ENCODE assay signal across 21 cellular contexts in the genomic region with DNA sequence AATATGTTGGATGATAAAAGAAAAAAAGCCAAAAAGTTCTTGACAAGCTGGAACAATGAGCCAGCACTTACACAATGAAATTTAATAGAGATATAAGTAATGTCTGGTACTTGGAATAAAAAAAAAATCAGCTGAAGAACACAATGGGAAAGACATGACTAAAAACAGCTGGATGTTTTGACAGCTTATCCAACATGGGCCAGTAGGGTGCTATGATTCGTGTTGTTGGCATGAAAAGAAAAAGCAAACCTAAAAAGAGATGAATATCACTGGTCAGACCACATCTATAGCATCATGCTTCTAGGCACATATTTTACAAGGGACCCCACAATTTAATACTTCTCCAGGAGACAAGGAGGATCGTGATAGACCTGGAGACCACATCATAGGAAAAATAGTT.
DNase-seq lines count a peak whose midpoint lies in the region; ATAC-seq and TF ChIP-seq lines count a peak whose summit lies in the region.
"Had no signal": no experiment of that assay in that cellular context is flagged by ENCODE, and none has a peak within 500 bp of the region (broad histone marks: within the 10 kb centered on the region; RNA-seq: fewer than 3 reads in every experiment).

No MANE protein-coding gene starts in this region.

- H2AFZ ChIP-seq in IMR-90 (replicated peaks; ENCODE audit: low read length, poor library complexity) (no peak overlapping the region), smooth muscle cell (ENCODE audit: low read depth) (no peak overlapping the region)
- H2AFZ ChIP-seq: GM23338 had no signal

- H4K20me1 ChIP-seq in IMR-90 (ENCODE audit: insufficient read depth, low read length) (no peaks in the 10 kb centered on the region), smooth muscle cell (ENCODE audit: low read depth) (no peaks in the 10 kb centered on the region)

- dilution Hi-C loops in IMR-90 (cut with HindIII; ENCODE audit: low sequenced_read_pairs, unreplicated experiment) = no loop called here

- H4K8ac ChIP-seq in IMR-90 (ENCODE audit: low read depth in 2 of 2, low read length in 2 of 2) = no peak overlapping the region

- H3K9me1 ChIP-seq in IMR-90 (ENCODE audit: insufficient read depth, low read length) = no peaks in the 10 kb centered on the region; the same call in 1 of the 2 replicates

- no CpG with 5 or more reads among the region's 2 CpGs for WGBS in IMR-90 (ENCODE audit: extremely low coverage in 2 of 2, insufficient read length in 1 of 2), 2 experiments
- 62% methylated on average over 2 of the region's 2 CpGs for WGBS in smooth muscle cell (ENCODE audit: low lambda C conversion rate)
- WGBS in psoas muscle, 3 donors = 43 to 59% (median 58%) methylated on average over 2 of the region's 2 CpGs

- DNase-seq in IMR-90 (peak; percentile 48), astrocyte of the hippocampus (ENCODE audit: low read depth, low spot score) (peak; percentile 16), fibroblast of the conjunctiva (ENCODE audit: low read depth) (peak; percentile 33), smooth muscle cell (lab: John Stamatoyannopoulos, UW; ENCODE audit: unreplicated experiment) (no peak), psoas muscle (no peak)
- no peak for DNase-seq in activated CD4-positive, CD25-positive, alpha-beta regulatory T cell treated with anti-CD3 and anti-CD28 coated beads, Interleukin-2, amount 50 U/mL, for 72 hours
- DNase-seq: activated CD8-positive, alpha-beta memory T cell treated with anti-CD3 and anti-CD28 coated beads for 24 hours; activated T-cell treated with anti-CD3 and anti-CD28 coated beads, Interleukin-2, amount 50 U/mL, for 4 hours; dermis blood vessel endothelial cell; DMS53; left cardiac atrium; NCI-H1092 treated with DMSO at 0.1 percent for 48 hours; NCI-H2081 treated with DMSO at 0.1 percent for 48 hours; NCI-H524; RPMI8226; stimulated activated naive CD4-positive, alpha-beta T cell; thyroid gland had no signal

- no peak for TF ChIP-seq POLR2A in IMR-90 (IDR thresholded peaks at IDR 0.05; ENCODE audit: low read depth, low read length)

- no peak overlapping the region for H3K4me2 ChIP-seq in IMR-90 (ENCODE audit: low read depth, low read length)
- H3K4me2 ChIP-seq in smooth muscle cell = peak overlapping the region; percentile 13
- H3K4me2 ChIP-seq: GM23338 had no signal

- no peaks in the 10 kb centered on the region for H3F3A ChIP-seq in smooth muscle cell (ENCODE audit: low read depth)

- no peak overlapping the region for H2BK15ac ChIP-seq in IMR-90 (ENCODE audit: low read depth, low read length)

- no peaks in the 10 kb centered on the region for H3K9me3 ChIP-seq in IMR-90 (ENCODE audit: control insufficient read depth, insufficient read depth, low read length)
- H3K9me3 ChIP-seq in smooth muscle cell (replicated peaks; ENCODE audit: low read depth) = no peaks in the 10 kb centered on the region
- H3K9me3 ChIP-seq in psoas muscle = no peaks in the 10 kb centered on the region
- H3K9me3 ChIP-seq: thyroid gland had no signal

- no peak overlapping the region for H2AK5ac ChIP-seq in IMR-90 (ENCODE audit: low read depth, low read length)

- POLR2A ChIA-PET in IMR-90 (lab: Charles Lee; ENCODE audit: unreplicated experiment) = no interaction called here

- no peak overlapping the region for H2BK120ac ChIP-seq in IMR-90 (ENCODE audit: low read depth, low read length)

- intact Hi-C loops in IMR-90 (cut with micrococcal nuclease) = no loop called here
- intact Hi-C loops in psoas muscle (cut with DNase I) = no loop called here

- TF ChIP-seq RAD21 in IMR-90 (IDR thresholded peaks at IDR 0.05; ENCODE audit: low read length) = no peak

- H3K27ac ChIP-seq in IMR-90 (ENCODE audit: insufficient read depth, low read length) = no peak overlapping the region
- no peak overlapping the region for H3K27ac ChIP-seq in smooth muscle cell (ENCODE audit: low read depth)
- H3K27ac ChIP-seq in psoas muscle = no peak overlapping the region
- H3K27ac ChIP-seq: thyroid gland had no signal

- H3K4me1 ChIP-seq in IMR-90 (ENCODE audit: control insufficient read depth, insufficient read depth, low read length) (peaks cover 5% of the 10 kb centered on the region), smooth muscle cell (ENCODE audit: low read depth) (no peaks in the 10 kb centered on the region), psoas muscle (no peaks in the 10 kb centered on the region)
- H3K4me1 ChIP-seq: thyroid gland had no signal

- H3K27me3 ChIP-seq in IMR-90 (ENCODE audit: control insufficient read depth, insufficient read depth, low read length) (no peaks in the 10 kb centered on the region), smooth muscle cell (ENCODE audit: low read depth) (no peaks in the 10 kb centered on the region), psoas muscle (ENCODE audit: insufficient read depth in 3 of 3, low read length in 2 of 3) (no peaks in the 10 kb centered on the region)
- H3K27me3 ChIP-seq: thyroid gland had no signal

- CTCF ChIA-PET in IMR-90 (lab: Yijun Ruan, JAX) = no interaction called here

- H3K18ac ChIP-seq in IMR-90 (ENCODE audit: low read depth, low read length) = peak overlapping the region; percentile 53; the same call in 1 of the 2 replicates

- no peak overlapping the region for H3K56ac ChIP-seq in IMR-90 (ENCODE audit: extremely low read depth, insufficient read depth, low read length)

- no peak overlapping the region for H4K91ac ChIP-seq in IMR-90 (ENCODE audit: insufficient read depth, low read depth, low read length)

- H4K5ac ChIP-seq in IMR-90 (ENCODE audit: low read depth, low read length) = no peak overlapping the region

- H3K9ac ChIP-seq in IMR-90 (ENCODE audit: low read depth, low read length) (no peak overlapping the region), smooth muscle cell (ENCODE audit: low read depth) (no peak overlapping the region)

- no peaks in the 10 kb centered on the region for H3K79me2 ChIP-seq in smooth muscle cell (ENCODE audit: low read depth)

- H3K36me3 ChIP-seq in IMR-90 (ENCODE audit: control insufficient read depth, insufficient read depth, low read length) = no peaks in the 10 kb centered on the region
- no peaks in the 10 kb centered on the region for H3K36me3 ChIP-seq in smooth muscle cell (ENCODE audit: low read depth)
- no peaks in the 10 kb centered on the region for H3K36me3 ChIP-seq in psoas muscle (ENCODE audit: insufficient read depth in 1 of 2, low read depth in 1 of 2)
- H3K36me3 ChIP-seq: thyroid gland had no signal

- no TSS peak for BruUV-seq in IMR-90 (replicated peaks; lab: Mats Ljungman, UMichigan)

- no peak overlapping the region for H2BK5ac ChIP-seq in IMR-90 (ENCODE audit: low read depth, low read length, poor library complexity, severe bottlenecking)

- in situ Hi-C loops in IMR-90 (cut with MboI; ENCODE audit: low sequenced_read_pairs) = no loop called here

- no peak overlapping the region for H2BK20ac ChIP-seq in IMR-90 (ENCODE audit: low read depth, low read length)

- TF ChIP-seq CTCF in IMR-90 (conservative IDR thresholded peaks at IDR 0.05; ENCODE audit: low read depth, low read length) (no peak), smooth muscle cell (IDR thresholded peaks at IDR 0.05; ENCODE audit: borderline replicate concordance, insufficient read depth, poor library complexity, severe bottlenecking) (no peak), psoas muscle (IDR thresholded peaks at IDR 0.05) (no peak)

- H3K4me3 ChIP-seq in IMR-90 (ENCODE audit: insufficient read depth, low read depth, low read length) (no peak overlapping the region), smooth muscle cell (no peak overlapping the region), psoas muscle (no peak overlapping the region)
- H3K4me3 ChIP-seq: GM23338, thyroid gland had no signal

- peak; percentile 67 for ATAC-seq in IMR-90 (ENCODE audit: low read depth)
- ATAC-seq in psoas muscle = no peak
- no peak for ATAC-seq in GM19395 (IDR thresholded peaks at IDR 0.05; ENCODE audit: unreplicated experiment)
- ATAC-seq: activated CD4-positive, CD25-positive, alpha-beta regulatory T cell treated with anti-CD3 and anti-CD28 coated beads, Interleukin-2, amount 50 U/mL, for 24 hours; activated T-cell treated with anti-CD3 and anti-CD28 coated beads, Interleukin-2, amount 50 U/mL, for 4 hours; GM23338; left cardiac atrium; natural killer cell treated with Interleukin-12 subunit alpha and Interleukin-12 subunit beta and Interleukin-15 and Interleukin-18, amount 100 ng/mL, for 72 hours had no signal

- H3K14ac ChIP-seq in IMR-90 (replicated peaks; ENCODE audit: low read depth, low read length) = no peak overlapping the region

- no peak overlapping the region for H2AK9ac ChIP-seq in IMR-90 (replicated peaks; ENCODE audit: low read depth, low read length, poor library complexity)

- no peak overlapping the region for H3K4ac ChIP-seq in IMR-90 (ENCODE audit: low read depth, low read length)

- no peaks in the 10 kb centered on the region for H3K79me1 ChIP-seq in IMR-90 (ENCODE audit: low read depth in 1 of 2, low read length in 2 of 2)

- no peak overlapping the region for H3K23ac ChIP-seq in IMR-90 (ENCODE audit: low read depth, low read length)

TF ChIP-seq in IMR-90, 13 proteins besides CTCF, POLR2A, EP300 and RAD21:
- no peak for TF ChIP-seq BHLHE40 (IDR thresholded peaks at IDR 0.05; ENCODE audit: low read depth, low read length)

Comparison
In these comparisons a context has a peak if more than half of its experiments do, and no peak if none do; other contexts are left out.
1. DNase-seq: peak in IMR-90 (single experiment), astrocyte of the hippocampus (single experiment) and fibroblast of the conjunctiva (single experiment); none in smooth muscle cell (single experiment), activated CD4-positive, CD25-positive, alpha-beta regulatory T cell treated with anti-CD3 and anti-CD28 coated beads, Interleukin-2, amount 50 U/mL, for 72 hours (single experiment) and psoas muscle (0 of 2).